10 cellular contexts compared by ENCODE assay signal in the genomic region with DNA sequence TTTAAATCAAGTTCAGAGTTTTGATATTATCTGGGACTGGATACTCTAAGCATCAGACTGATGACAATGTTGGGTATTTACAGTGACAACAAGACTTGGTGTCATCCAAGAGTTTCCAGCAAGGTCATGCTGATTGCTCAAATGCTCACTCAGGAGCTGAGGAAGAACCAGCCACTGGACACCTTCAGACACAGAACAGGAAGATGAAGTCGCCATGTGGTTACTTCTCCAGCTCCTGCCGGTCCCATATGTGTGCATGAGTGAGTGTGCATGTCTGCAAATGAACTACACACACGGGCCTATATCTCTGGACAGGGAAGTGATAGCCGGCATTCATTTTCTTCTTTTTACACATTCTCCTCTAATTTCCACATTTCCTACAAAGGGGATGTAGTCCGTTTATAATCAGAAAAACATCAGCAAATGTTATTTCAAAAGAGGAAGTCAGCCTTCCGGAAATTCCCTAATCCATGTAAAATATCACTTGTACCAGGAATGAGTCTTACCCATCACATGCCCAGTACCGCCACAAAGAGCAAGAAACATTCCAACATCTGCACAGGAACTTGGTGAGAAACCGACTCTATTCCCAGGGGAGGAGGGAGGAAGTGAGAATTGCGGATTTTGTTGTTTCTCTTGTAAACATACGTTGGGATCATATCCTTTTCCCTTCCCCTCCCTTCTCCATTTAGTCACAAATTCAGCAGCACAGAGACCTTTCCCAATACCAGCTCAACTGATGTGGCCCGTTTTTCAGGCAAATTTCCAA. TPM values are rescaled to one million over a fixed set of nuclear protein-coding genes. Genes with fewer than 3 reads are reported as not detected.
DNase-seq lines count a peak whose midpoint lies in the region; ATAC-seq and TF ChIP-seq lines count a peak whose summit lies in the region.
"Had no signal": no experiment of that assay in that cellular context is flagged by ENCODE, and none has a peak within 500 bp of the region (broad histone marks: within the 10 kb centered on the region; RNA-seq: fewer than 3 reads in every experiment).

No MANE protein-coding gene starts in this region.

- H3K9me3 Mint-ChIP-seq in stimulated activated naive B cell treated with anti-CD40 and anti-IgM and Interleukin-4, amounts not matched to agents 10 μg/mL and 1 μg/mL and 100 μg/mL, for 72 hours = no peaks in the 10 kb centered on the region
- no peaks in the 10 kb centered on the region for H3K9me3 Mint-ChIP-seq in neural progenitor cell

- TF ChIP-seq CTCF in SK-N-SH (IDR thresholded peaks at IDR 0.05) (no peak), gastroesophageal sphincter (IDR thresholded peaks at IDR 0.05) (no peak), neural progenitor cell (IDR thresholded peaks at IDR 0.05) (no peak)

- no peaks in the 10 kb centered on the region for H3K36me3 Mint-ChIP-seq in stimulated activated naive B cell treated with anti-CD40 and anti-IgM and Interleukin-4, amounts not matched to agents 10 μg/mL and 1 μg/mL and 100 μg/mL, for 72 hours
- H3K36me3 Mint-ChIP-seq in neural progenitor cell = no peaks in the 10 kb centered on the region

- no peaks in the 10 kb centered on the region for H4K20me1 ChIP-seq in SK-N-SH (ENCODE audit: insufficient read depth)
- no peaks in the 10 kb centered on the region for H4K20me1 ChIP-seq in neural progenitor cell (ENCODE audit: low read depth)

- TF ChIP-seq RAD21 in SK-N-SH (IDR thresholded peaks at IDR 0.05; ENCODE audit: low read length) = no peak

- TF ChIP-seq POLR2A in gastroesophageal sphincter (IDR thresholded peaks at IDR 0.05) = no peak

- H3K27me3 Mint-ChIP-seq in stimulated activated naive B cell treated with anti-CD40 and anti-IgM and Interleukin-4, amounts not matched to agents 10 μg/mL and 1 μg/mL and 100 μg/mL, for 72 hours = peaks cover 21 to 23% of the 10 kb centered on the region in 2 donors
- H3K27me3 Mint-ChIP-seq in neural progenitor cell (ENCODE audit: insufficient read depth, low read depth) = peaks cover 5% of the 10 kb centered on the region
- H3K27me3 Mint-ChIP-seq: activated CD4-positive, alpha-beta T cell treated with anti-CD3 and anti-CD28 coated beads for 36 hours had no signal

- H3K9me2 ChIP-seq in SK-N-SH = no peaks in the 10 kb centered on the region

- peak overlapping the region in 1 of 2 experiments; percentile 25; a peak in 2 of 4 replicates for H3K27ac ChIP-seq in SK-N-SH (ENCODE audit: low read depth in 2 of 2, low read length in 1 of 2)
- H3K27ac ChIP-seq in SK-N-MC = no peak overlapping the region
- H3K27ac ChIP-seq in gastroesophageal sphincter = no peak overlapping the region
- H3K27ac ChIP-seq in neural progenitor cell = no peak overlapping the region

- H3K9me3 ChIP-seq in SK-N-SH (no peaks in the 10 kb centered on the region), SK-N-MC (ENCODE audit: low read depth, low read length) (no peaks in the 10 kb centered on the region), gastroesophageal sphincter (no peaks in the 10 kb centered on the region), neural progenitor cell (ENCODE audit: low read depth) (no peaks in the 10 kb centered on the region)

- H3K36me3 ChIP-seq in SK-N-SH (replicated peaks in 1 of 2; ENCODE audit: control insufficient read depth in 1 of 2, insufficient read depth in 2 of 2, low read length in 1 of 2) = no peaks in the 10 kb centered on the region
- no peaks in the 10 kb centered on the region for H3K36me3 ChIP-seq in SK-N-MC (ENCODE audit: insufficient read depth, low read length)
- no peaks in the 10 kb centered on the region for H3K36me3 ChIP-seq in gastroesophageal sphincter
- no peaks in the 10 kb centered on the region for H3K36me3 ChIP-seq in neural progenitor cell

- H3K4me3 ChIP-seq in SK-N-SH (ENCODE audit: low read depth in 2 of 2, low read length in 1 of 2) (no peak overlapping the region), SK-N-MC (peak overlapping the region; percentile 31), gastroesophageal sphincter (no peak overlapping the region), neural progenitor cell (no peak overlapping the region)

- peaks cover 13% of the 10 kb centered on the region in 2 donors for H3K4me1 Mint-ChIP-seq in stimulated activated naive B cell treated with anti-CD40 and anti-IgM and Interleukin-4, amounts not matched to agents 10 μg/mL and 1 μg/mL and 100 μg/mL, for 72 hours
- H3K4me1 Mint-ChIP-seq in neural progenitor cell = peaks cover 31% of the 10 kb centered on the region
- H3K4me1 Mint-ChIP-seq: activated CD4-positive, alpha-beta T cell treated with anti-CD3 and anti-CD28 coated beads for 36 hours had no signal

- no peaks in the 10 kb centered on the region for H3K79me2 ChIP-seq in SK-N-SH (ENCODE audit: insufficient read depth)
- no peaks in the 10 kb centered on the region for H3K79me2 ChIP-seq in neural progenitor cell (ENCODE audit: low read depth)

- POLR2A ChIA-PET in SK-N-SH (lab: Yijun Ruan, JAX) = no interaction called here

- peak overlapping the region; percentile 37 for H3K27ac Mint-ChIP-seq in stimulated activated naive B cell treated with anti-CD40 and anti-IgM and Interleukin-4, amounts not matched to agents 10 μg/mL and 1 μg/mL and 100 μg/mL, for 72 hours
- no peak overlapping the region for H3K27ac Mint-ChIP-seq in neural progenitor cell
- H3K27ac Mint-ChIP-seq: activated CD4-positive, alpha-beta T cell treated with anti-CD3 and anti-CD28 coated beads for 36 hours had no signal

- CTCF ChIA-PET in SK-N-SH (lab: Yijun Ruan, JAX) = interaction anchor here (1.1 kb wide), 1 partner anchor 32 kb away, joined by 4 read pairs; no protein-coding TSS in a partner anchor

- H3F3A ChIP-seq in SK-N-SH (replicated peaks; ENCODE audit: insufficient read depth) (no peaks in the 10 kb centered on the region), neural progenitor cell (ENCODE audit: low read depth) (peaks cover 11% of the 10 kb centered on the region)

- ATAC-seq in SK-N-SH treated with all-trans-retinoic acid at 6 μM for 48 hours (no peak), gastroesophageal sphincter (peak; percentile 70), GM19324 (IDR thresholded peaks at IDR 0.05; ENCODE audit: low FRiP score, unreplicated experiment) (no peak)
- ATAC-seq in stimulated activated naive B cell treated with anti-CD40 and anti-IgM and Interleukin-4, amounts not matched to agents 10 μg/mL and 1 μg/mL and 100 μg/mL, for 72 hours (replicated peaks) = peak; percentile 36 to 51
- ATAC-seq: activated CD4-positive, alpha-beta T cell treated with anti-CD3 and anti-CD28 coated beads for 36 hours had no signal

- TF ChIP-seq EP300 in SK-N-SH (IDR thresholded peaks at IDR 0.05; ENCODE audit: borderline replicate concordance in 1 of 2, low read depth in 1 of 2, low read length in 1 of 2) = no peak
- TF ChIP-seq EP300 in gastroesophageal sphincter (IDR thresholded peaks at IDR 0.05) = no peak

- H3K9ac ChIP-seq in SK-N-SH = no peak overlapping the region
- H3K9ac ChIP-seq in SK-N-MC (ENCODE audit: insufficient read length) = no peak overlapping the region
- H3K9ac ChIP-seq in neural progenitor cell = no peak overlapping the region

- H3K4me1 ChIP-seq in SK-N-SH (ENCODE audit: control insufficient read depth in 1 of 2, insufficient read depth in 2 of 2, low read depth in 1 of 2, low read length in 1 of 2) = peaks cover 8 to 12% of the 10 kb centered on the region in 2 experiments; a peak in 2 of 4 replicates
- peaks cover 0 to 10% (median 5%) of the 10 kb centered on the region in 3 donors for H3K4me1 ChIP-seq in gastroesophageal sphincter
- H3K4me1 ChIP-seq in neural progenitor cell = peaks cover 19% of the 10 kb centered on the region

- 65% methylated on average over 11 of the region's 11 CpGs for WGBS in SK-N-SH (ENCODE audit: low lambda C conversion rate)
- WGBS in gastroesophageal sphincter (ENCODE audit: low coverage in 1 of 2), 2 donors = 34 to 66% methylated on average over 9 to 11 of the region's 11 CpGs

- DNase-seq in SK-N-SH (no peak), SK-N-MC (ENCODE audit: low read depth, low spot score) (peak; percentile 69), neural progenitor cell (ENCODE audit: low spot score) (no peak), NCI-H2081 (lab: John Stamatoyannopoulos, UW) (no peak)
- no peak for DNase-seq in stimulated activated naive B cell treated with anti-CD40 and anti-IgM and Interleukin-4, amounts not matched to agents 10 μg/mL and 1 μg/mL and 100 μg/mL, for 72 hours
- DNase-seq: ACHN; activated CD4-positive, alpha-beta T cell treated with anti-CD3 and anti-CD28 coated beads for 36 hours had no signal

- H3K4me3 Mint-ChIP-seq in stimulated activated naive B cell treated with anti-CD40 and anti-IgM and Interleukin-4, amounts not matched to agents 10 μg/mL and 1 μg/mL and 100 μg/mL, for 72 hours = no peak overlapping the region
- H3K4me3 Mint-ChIP-seq in neural progenitor cell = no peak overlapping the region
- H3K4me3 Mint-ChIP-seq: activated CD4-positive, alpha-beta T cell treated with anti-CD3 and anti-CD28 coated beads for 36 hours had no signal

- H3K4me2 ChIP-seq in SK-N-SH = no peak overlapping the region
- H3K4me2 ChIP-seq in neural progenitor cell = no peak overlapping the region

- 0 out of 2 replicates have a peak overlapping the region, but pooled peaks have one; percentile 23 for H2AFZ ChIP-seq in SK-N-SH (ENCODE audit: low read depth)
- H2AFZ ChIP-seq in neural progenitor cell (replicated peaks) = no peak overlapping the region

- H3K27me3 ChIP-seq in SK-N-SH (ENCODE audit: insufficient read depth) = no peaks in the 10 kb centered on the region
- H3K27me3 ChIP-seq in gastroesophageal sphincter = no peaks in the 10 kb centered on the region
- no peaks in the 10 kb centered on the region for H3K27me3 ChIP-seq in neural progenitor cell

TF ChIP-seq in SK-N-SH, 30 proteins besides CTCF, POLR2A, EP300 and RAD21 (continues in another document):
- no peak for TF ChIP-seq SMC3 (IDR thresholded peaks at IDR 0.05; ENCODE audit: low read depth, low read length)
- TF ChIP-seq MXI1 (IDR thresholded peaks at IDR 0.05; ENCODE audit: low read depth, low read length) = no peak
- TF ChIP-seq, protein P1, sequence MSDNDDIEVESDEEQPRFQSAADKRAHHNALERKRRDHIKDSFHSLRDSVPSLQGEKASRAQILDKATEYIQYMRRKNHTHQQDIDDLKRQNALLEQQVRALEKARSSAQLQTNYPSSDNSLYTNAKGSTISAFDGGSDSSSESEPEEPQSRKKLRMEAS (IDR thresholded peaks at IDR 0.05; ENCODE audit: low read depth) = no peak

TF ChIP-seq in SK-N-SH treated with all-trans-retinoic acid at 6 μM for 48 hours, 23 proteins besides CTCF, POLR2A, EP300 and RAD21 (continues in another document):
- no peak for TF ChIP-seq ZFP3 (CRISPR knock-in tag; IDR thresholded peaks at IDR 0.05)

RNA-seq across cellular contexts. Expression of a gene that starts 10.8 kb away (rescaled TPM):
- polyA plus RNA-seq in SK-N-SH (2012; rRNA removed) = 0.07 and 0.11 TPM in 2 replicates
- polyA plus RNA-seq in SK-N-SH (2012; cell fraction: cytosol; rRNA removed) = 0.06 and 0.10 TPM in 2 replicates
- polyA plus RNA-seq in SK-N-SH (2012; cell fraction: nucleus; rRNA removed) = 0.32 and 1.1 TPM in 2 replicates
- total RNA-seq in gastroesophageal sphincter (under 1 TPM in 1 of 4 donors, not detected in 3; 0.54 TPM), neural progenitor cell (ENCODE audit: low replicate concordance) (0.12 and 0.37 TPM in 2 replicates)

Comparison
In these comparisons a context has a peak if more than half of its experiments do, and no peak if none do; other contexts are left out.
1. ATAC-seq: peak in gastroesophageal sphincter (single experiment) and stimulated activated naive B cell treated with anti-CD40 and anti-IgM and Interleukin-4, amounts not matched to agents 10 μg/mL and 1 μg/mL and 100 μg/mL, for 72 hours (2 of 2); none in SK-N-SH treated with all-trans-retinoic acid at 6 μM for 48 hours (single experiment) and GM19324 (single experiment).